In genomic region chr5:97986069-97986468, GRCh38 we compare ENCODE assay signal across 15 cellular contexts.
DNase-seq lines count a peak whose midpoint lies in the region; ATAC-seq and TF ChIP-seq lines count a peak whose summit lies in the region.
"Had no signal": no experiment of that assay in that cellular context is flagged by ENCODE, and none has a peak within 500 bp of the region (broad histone marks: within the 10 kb centered on the region; RNA-seq: fewer than 3 reads in every experiment).

No MANE protein-coding gene starts in this region.

- TF ChIP-seq CTCF in fibroblast of villous mesenchyme (IDR thresholded peaks at IDR 0.05; ENCODE audit: insufficient read depth, low read depth, low read length) (peak; percentile 15), sigmoid colon (IDR thresholded peaks at IDR 0.05) (no peak)

- no peaks in the 10 kb centered on the region for H3K4me1 ChIP-seq in sigmoid colon

- H3K4me3 ChIP-seq in fibroblast of villous mesenchyme (ENCODE audit: low read depth, low read length) (no peak overlapping the region), sigmoid colon (no peak overlapping the region)
- H3K4me3 ChIP-seq: thoracic aorta had no signal

- no peak for ATAC-seq in GM21528 (IDR thresholded peaks at IDR 0.05; ENCODE audit: low FRiP score, unreplicated experiment)

- H3K27me3 ChIP-seq in sigmoid colon = no peaks in the 10 kb centered on the region

- intact Hi-C loops in sigmoid colon (cut with DNase I) = no loop called here

- no peak for TF ChIP-seq POLR2A in sigmoid colon (IDR thresholded peaks at IDR 0.05)

- 76 to 83% methylated on average over 4 of the region's 4 CpGs for WGBS in sigmoid colon, 2 donors

- TF ChIP-seq EP300 in sigmoid colon (IDR thresholded peaks at IDR 0.05) = no peak

- no peaks in the 10 kb centered on the region for H3K9me3 ChIP-seq in sigmoid colon
- H3K9me3 ChIP-seq: thoracic aorta had no signal

- no peaks in the 10 kb centered on the region for H3K36me3 ChIP-seq in sigmoid colon
- H3K36me3 ChIP-seq: thoracic aorta had no signal

- DNase-seq in DMS53 (lab: John Stamatoyannopoulos, UW) = peak; percentile 4
- no peak for DNase-seq in DMS53 treated with DMSO at 0.1 percent for 48 hours (lab: John Stamatoyannopoulos, UW; ENCODE audit: unreplicated experiment)
- peak; percentile 58 for DNase-seq in SW480 (ENCODE audit: low spot score)
- DNase-seq in fibroblast of villous mesenchyme (ENCODE audit: low read depth) = peak; percentile 26
- DNase-seq in stromal cell of bone marrow (ENCODE audit: low read depth) = peak; percentile 32
- no peak for DNase-seq in sigmoid colon
- no peak for DNase-seq in stimulated activated CD4-positive, alpha-beta T cell treated with anti-CD3 and anti-CD28 coated beads, Interleukin-2, amount 100 ng/mL, for 48 hours
- DNase-seq: activated CD8-positive, alpha-beta memory T cell treated with anti-CD3 and anti-CD28 coated beads, Interleukin-2, amount 50 U/mL, for 48 hours; hippocampal formation; midbrain; NCI-H1092; NCI-H510A treated with DMSO at 0.1 percent for 48 hours had no signal

- H3K27ac ChIP-seq in sigmoid colon = no peak overlapping the region
- H3K27ac ChIP-seq: 22Rv1, thoracic aorta had no signal

Comparison
In these comparisons a context has a peak if more than half of its experiments do, and no peak if none do; other contexts are left out.
1. DNase-seq: peak in DMS53 (single experiment), SW480 (single experiment), fibroblast of villous mesenchyme (single experiment) and stromal cell of bone marrow (single experiment); none in DMS53 treated with DMSO at 0.1 percent for 48 hours (single experiment), sigmoid colon (single experiment) and stimulated activated CD4-positive, alpha-beta T cell treated with anti-CD3 and anti-CD28 coated beads, Interleukin-2, amount 100 ng/mL, for 48 hours (0 of 2).